Comparison of ENCODE assay signal across 20 cellular contexts in the genomic region with DNA sequence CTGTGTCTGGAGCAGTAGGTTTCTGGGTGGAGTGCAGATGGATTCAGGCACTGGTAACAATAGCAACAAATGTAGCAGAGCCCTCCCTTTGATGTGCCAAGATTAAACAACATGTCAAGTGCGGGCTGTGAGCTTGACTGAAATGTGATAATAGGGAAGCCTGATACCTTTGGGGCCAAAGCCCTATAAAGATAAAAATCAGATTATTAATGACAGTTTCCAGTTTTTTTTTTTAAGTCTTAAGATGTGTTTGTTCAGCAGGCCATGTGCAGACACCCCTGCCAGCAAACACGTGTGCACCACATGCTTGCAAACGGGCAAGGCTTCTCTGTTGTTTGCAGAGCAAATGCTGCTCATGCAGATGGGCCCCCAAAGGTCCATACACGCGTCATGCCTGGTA.
DNase-seq lines count a peak whose midpoint lies in the region; ATAC-seq, FAIRE-seq and TF ChIP-seq lines count a peak whose summit lies in the region.
"Had no signal": no experiment of that assay in that cellular context is flagged by ENCODE, and none has a peak within 500 bp of the region (broad histone marks: within the 10 kb centered on the region; RNA-seq: fewer than 3 reads in every experiment).

No MANE protein-coding gene starts in this region.

- DNase-seq in DMS153 treated with DMSO at 0.1 percent for 48 hours (lab: John Stamatoyannopoulos, UW; ENCODE audit: unreplicated experiment) (peak; percentile 66), HFF-Myc (ENCODE audit: extremely low read depth, low read depth) (peak; percentile 27), NCI-H2196 (lab: John Stamatoyannopoulos, UW; ENCODE audit: unreplicated experiment) (peak; percentile 59), left lobe of liver (ENCODE audit: low spot score) (no peak), HTR-8/SVneo (ENCODE audit: insufficient read length, low spot score) (no peak), NCI-H1930 (lab: John Stamatoyannopoulos, UW) (no peak)
- DNase-seq in stimulated activated naive CD4-positive, alpha-beta T cell treated with Interleukin-2 at 50 U/mL for 16 hours (lab: John Stamatoyannopoulos, UW), result no peak
- DNase-seq: activated CD4-positive, alpha-beta T cell treated with anti-CD3 and anti-CD28 coated beads for 48 hours; activated naive CD8-positive, alpha-beta T cell treated with anti-CD3 and anti-CD28 coated beads for 36 hours; CD4-positive, alpha-beta memory T cell; effector memory CD8-positive, alpha-beta T cell; glutamatergic neuron; H7; Karpas-422; left lung; NCI-H446 treated with DMSO at 0.1 percent for 48 hours; psoas muscle; stimulated activated CD4-positive, alpha-beta T cell treated with anti-CD3 and anti-CD28 coated beads, Interleukin-1b, Interleukin-23, amount 100 ng/mL, for 48 hours; T-cell had no signal

- no peak for FAIRE-seq in HTR-8/SVneo (lab: Jason Lieb, UNC)

- no peak overlapping the region for H3K4me3 ChIP-seq in HFF-Myc (replicated peaks; ENCODE audit: low read depth, low read length)
- H3K4me3 ChIP-seq: left lung, psoas muscle had no signal

- peak; percentile 12 for ATAC-seq in left lobe of liver
- no peak for ATAC-seq in GM19455 (IDR thresholded peaks at IDR 0.05; ENCODE audit: unreplicated experiment)
- ATAC-seq: effector memory CD8-positive, alpha-beta T cell; left lung; psoas muscle; T-cell had no signal

- no peak for TF ChIP-seq CTCF in HFF-Myc (IDR thresholded peaks at IDR 0.05; ENCODE audit: low read depth, low read length, missing control alignments)

Comparison
In these comparisons a context has a peak if more than half of its experiments do, and no peak if none do; other contexts are left out.
1. DNase-seq: peak in DMS153 treated with DMSO at 0.1 percent for 48 hours (single experiment), HFF-Myc (single experiment) and NCI-H2196 (single experiment); none in left lobe of liver (single experiment), stimulated activated naive CD4-positive, alpha-beta T cell treated with Interleukin-2 at 50 U/mL for 16 hours (single experiment), HTR-8/SVneo (single experiment) and NCI-H1930 (0 of 2).